Comparison of ENCODE assay signal across 15 cellular contexts in the genomic region with DNA sequence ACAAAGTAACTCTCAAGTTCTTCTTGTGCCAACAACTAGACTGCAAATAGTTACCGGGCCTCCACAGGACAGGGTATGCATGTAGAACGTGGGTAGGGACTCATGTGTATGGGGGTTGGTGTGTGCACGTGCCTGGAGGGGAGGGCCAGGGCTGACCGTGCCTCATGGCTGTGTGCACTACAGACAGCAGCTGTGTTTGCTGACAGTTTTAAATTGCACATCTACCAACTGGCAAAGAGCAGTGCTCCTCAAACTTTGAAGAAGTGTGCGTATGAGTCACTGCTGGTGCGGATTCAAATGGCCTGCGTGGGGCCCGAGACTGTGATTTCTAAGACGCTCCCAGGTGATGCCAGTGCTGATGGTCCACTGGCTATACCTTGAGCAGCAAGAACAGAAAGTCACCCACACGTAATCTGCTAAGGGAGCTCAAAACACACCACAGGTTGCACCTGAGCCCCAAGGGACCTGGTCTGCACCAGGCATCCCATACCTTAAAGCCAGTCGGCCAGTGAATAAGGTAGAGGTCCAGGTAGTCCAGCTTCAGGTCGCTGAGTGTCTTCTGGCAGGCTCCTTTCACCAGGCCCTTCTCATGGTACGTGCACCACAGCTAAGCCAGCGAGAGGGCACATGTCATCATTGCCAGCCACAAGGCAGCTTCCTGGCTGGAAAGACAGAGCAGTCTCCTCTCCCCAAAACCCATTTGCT. TPM values are rescaled to one million over a fixed set of nuclear protein-coding genes. Genes with fewer than 3 reads are reported as not detected.
DNase-seq lines count a peak whose midpoint lies in the region; ATAC-seq and TF ChIP-seq lines count a peak whose summit lies in the region.
"Had no signal": no experiment of that assay in that cellular context is flagged by ENCODE, and none has a peak within 500 bp of the region (broad histone marks: within the 10 kb centered on the region; RNA-seq: fewer than 3 reads in every experiment).

No MANE protein-coding gene starts in this region.

- no peak overlapping the region for H3K4me2 ChIP-seq in skeletal muscle satellite cell (ENCODE audit: low read length)

- H3K27me3 ChIP-seq in heart left ventricle (no peaks in the 10 kb centered on the region), skeletal muscle satellite cell (ENCODE audit: control insufficient read depth, insufficient read depth, low read length) (no peaks in the 10 kb centered on the region)

- ATAC-seq in heart left ventricle: peak in 3 of 4 donors; percentile 27 to 40 (median 30)
- ATAC-seq: activated CD4-positive, alpha-beta T cell treated with anti-CD3 and anti-CD28 coated beads for 36 hours had no signal

- peaks cover 0 to 63% (median 48%) of the 10 kb centered on the region in 12 donors for H3K4me1 ChIP-seq in heart left ventricle
- H3K4me1 ChIP-seq in skeletal muscle satellite cell (ENCODE audit: control insufficient read depth, insufficient read depth, low read length): peaks cover 63% of the 10 kb centered on the region

- peak; percentile 68 for DNase-seq in DMS53 treated with DMSO at 0.1 percent for 48 hours (lab: John Stamatoyannopoulos, UW; ENCODE audit: unreplicated experiment)
- peak; percentile 28 for DNase-seq in NCI-H69 (lab: John Stamatoyannopoulos, UW)
- peak in 1 of 5 donors; percentile 43 for DNase-seq in heart left ventricle
- no peak for DNase-seq in GM19238 (ENCODE audit: insufficient read length, low spot score)
- no peak for DNase-seq in NCI-H2107 (lab: John Stamatoyannopoulos, UW)
- no peak for DNase-seq in epidermal melanocyte (ENCODE audit: insufficient read length, low spot score)
- DNase-seq: activated CD4-positive, alpha-beta T cell treated with anti-CD3 and anti-CD28 coated beads for 36 hours; activated effector memory CD4-positive, alpha-beta T cell treated with anti-CD3 and anti-CD28 coated beads, Interleukin-2, amount 50 U/mL, for 16 hours; caudate nucleus; GF-D8; left cardiac atrium; midbrain; NCI-H1436 treated with DMSO at 0.1 percent for 48 hours; SW 1271 had no signal

- H3K9me3 ChIP-seq in heart left ventricle (no peaks in the 10 kb centered on the region), skeletal muscle satellite cell (replicated peaks; ENCODE audit: low read length) (no peaks in the 10 kb centered on the region)

- no peak for TF ChIP-seq CTCF in heart left ventricle (IDR thresholded peaks at IDR 0.05)

- H3K4me3 ChIP-seq in heart left ventricle: no peak overlapping the region
- H3K4me3 ChIP-seq in skeletal muscle satellite cell (ENCODE audit: low read length): no peak overlapping the region

- intact Hi-C loops in heart left ventricle (cut with DNase I): no loop called here

- peak overlapping the region in 1 of 12 donors; percentile 0 for H3K27ac ChIP-seq in heart left ventricle

- H3K9ac ChIP-seq in skeletal muscle satellite cell (ENCODE audit: low read depth, low read length): peak overlapping the region; percentile 10

- WGBS in heart left ventricle, 4 donors: 62 to 81% (median 74%) methylated on average over 8 to 14 of the region's 14 CpGs

- peaks cover 0 to 60% (median 59%) of the 10 kb centered on the region in 9 donors for H3K36me3 ChIP-seq in heart left ventricle
- peaks cover 42% of the 10 kb centered on the region for H3K36me3 ChIP-seq in skeletal muscle satellite cell (ENCODE audit: insufficient read depth, low read length)

- no peak for TF ChIP-seq POLR2A in heart left ventricle (IDR thresholded peaks at IDR 0.05)

RNA-seq across cellular contexts. Expression of gene AKR1B1, which starts 8.5 kb away (rescaled TPM):
- 100 to 1,000 TPM in 8 of 9 donors, 10 to 100 TPM in 1; 97.0 to 308 (median 185) TPM for total RNA-seq in heart left ventricle
- polyA plus RNA-seq in heart left ventricle: 100 to 1,000 TPM; 163 to 335 TPM
- 142 and 151 TPM in 2 replicates for total RNA-seq in skeletal muscle satellite cell (2012; rRNA removed)

Comparison
In these comparisons a context has a peak if more than half of its experiments do, and no peak if none do; other contexts are left out.
1. DNase-seq: peak in DMS53 treated with DMSO at 0.1 percent for 48 hours (single experiment) and NCI-H69 (single experiment); none in GM19238 (single experiment), NCI-H2107 (single experiment) and epidermal melanocyte (single experiment).